ENCODE assay signal across 8 cellular contexts in the genomic region with DNA sequence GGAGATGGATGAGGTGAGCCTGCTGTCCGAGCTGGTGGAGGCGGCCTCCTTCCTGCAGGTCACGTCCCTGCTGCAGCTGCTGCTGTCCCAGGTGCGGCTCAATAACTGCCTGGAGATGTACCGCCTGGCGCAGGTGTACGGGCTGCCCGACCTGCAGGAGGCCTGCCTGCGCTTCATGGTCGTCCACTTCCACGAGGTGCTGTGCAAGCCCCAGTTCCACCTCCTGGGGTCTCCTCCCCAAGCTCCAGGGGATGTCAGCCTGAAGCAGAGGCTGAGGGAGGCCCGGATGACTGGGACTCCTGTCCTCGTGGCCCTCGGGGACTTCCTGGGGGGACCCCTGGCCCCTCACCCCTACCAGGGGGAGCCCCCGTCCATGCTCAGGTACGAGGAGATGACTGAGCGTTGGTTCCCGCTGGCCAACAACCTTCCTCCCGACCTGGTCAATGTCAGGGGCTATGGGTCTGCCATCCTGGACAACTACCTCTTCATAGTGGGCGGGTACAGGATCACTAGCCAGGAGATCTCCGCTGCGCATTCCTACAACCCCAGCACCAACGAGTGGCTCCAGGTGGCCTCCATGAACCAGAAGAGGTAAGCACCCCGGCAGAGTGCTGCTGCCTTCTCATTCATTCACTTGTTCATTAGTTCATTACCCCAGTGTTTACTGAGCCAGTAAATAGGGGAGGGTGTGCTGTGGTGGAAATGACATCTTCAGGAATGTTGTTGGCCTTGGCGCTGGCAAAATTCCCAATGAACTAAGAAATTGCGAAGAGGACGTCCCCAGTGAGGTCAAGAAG. TPM values are rescaled to one million over a fixed set of nuclear protein-coding genes. Genes with fewer than 3 reads are reported as not detected.
A peak's percentile ranks its signal among the peaks of the same experiment; 100 is the strongest.
DNase-seq lines count a peak whose midpoint lies in the region; ATAC-seq and TF ChIP-seq lines count a peak whose summit lies in the region.

No MANE protein-coding gene starts in this region.

- H3K27ac ChIP-seq in hepatocyte = peak overlapping the region; percentile 99

- no peak for TF ChIP-seq CTCF in hepatocyte (IDR thresholded peaks at IDR 0.05; ENCODE audit: poor library complexity)

- peak overlapping the region; percentile 99 for H3K4me2 ChIP-seq in hepatocyte

- H3K36me3 ChIP-seq in hepatocyte (replicated peaks; ENCODE audit: insufficient read depth, low read depth) = no peaks in the 10 kb centered on the region

- WGBS in hepatocyte (ENCODE audit: low lambda C conversion rate, missing lambda C conversion rate) = 16% methylated on average over 22 of the region's 27 CpGs

- ATAC-seq in GM18870 (IDR thresholded peaks at IDR 0.05; ENCODE audit: unreplicated experiment) (peak; percentile 28), HG03095 (IDR thresholded peaks at IDR 0.05; ENCODE audit: unreplicated experiment) (peak; percentile 39), HG03342 (IDR thresholded peaks at IDR 0.05; ENCODE audit: unreplicated experiment) (no peak)

- peak overlapping the region; percentile 82 for H3K4me3 Mint-ChIP-seq in activated naive CD8-positive, alpha-beta T cell treated with anti-CD3 and anti-CD28 coated beads for 36 hours

- peak overlapping the region; percentile 93 for H3K4me3 ChIP-seq in hepatocyte
- peak overlapping the region; percentile 76 for H3K4me3 ChIP-seq in skeletal muscle cell (ENCODE audit: low read depth, low read length)

- DNase-seq in AG20443 (ENCODE audit: low spot score) (peak; percentile 55), NCI-H69 (lab: John Stamatoyannopoulos, UW) (peak; percentile 64), hepatocyte (ENCODE audit: low spot score) (peak; percentile 13), skeletal muscle cell (ENCODE audit: low read depth) (no peak)
- peak; percentile 37 for DNase-seq in activated naive CD8-positive, alpha-beta T cell treated with anti-CD3 and anti-CD28 coated beads for 36 hours

- no peaks in the 10 kb centered on the region for H3K9me2 ChIP-seq in hepatocyte (replicated peaks; ENCODE audit: insufficient read depth)

- H3K27me3 ChIP-seq in hepatocyte = no peaks in the 10 kb centered on the region

- peaks cover 3% of the 10 kb centered on the region for H4K20me1 ChIP-seq in hepatocyte (ENCODE audit: insufficient read depth, poor library complexity, severe bottlenecking)

- peak overlapping the region; percentile 79 for H3K27ac Mint-ChIP-seq in activated naive CD8-positive, alpha-beta T cell treated with anti-CD3 and anti-CD28 coated beads for 36 hours

- peaks cover 53% of the 10 kb centered on the region for H3K79me2 ChIP-seq in hepatocyte

- peak overlapping the region; percentile 99 for H2AFZ ChIP-seq in hepatocyte

- no peaks in the 10 kb centered on the region for H3K27me3 Mint-ChIP-seq in activated naive CD8-positive, alpha-beta T cell treated with anti-CD3 and anti-CD28 coated beads for 36 hours

- peaks cover 28% of the 10 kb centered on the region for H3K36me3 Mint-ChIP-seq in activated naive CD8-positive, alpha-beta T cell treated with anti-CD3 and anti-CD28 coated beads for 36 hours

- H3K9me3 Mint-ChIP-seq in activated naive CD8-positive, alpha-beta T cell treated with anti-CD3 and anti-CD28 coated beads for 36 hours = no peaks in the 10 kb centered on the region

- peaks cover 39% of the 10 kb centered on the region for H3K4me1 Mint-ChIP-seq in activated naive CD8-positive, alpha-beta T cell treated with anti-CD3 and anti-CD28 coated beads for 36 hours

- H3K9me3 ChIP-seq in hepatocyte (ENCODE audit: low read depth) = no peaks in the 10 kb centered on the region

- peaks cover 16% of the 10 kb centered on the region for H3K4me1 ChIP-seq in hepatocyte (ENCODE audit: insufficient read depth)

RNA-seq across cellular contexts. Expression of a gene that starts 0.8 kb away (rescaled TPM):
- not detected for total RNA-seq in activated naive CD8-positive, alpha-beta T cell treated with anti-CD3 and anti-CD28 coated beads for 36 hours
- total RNA-seq in hepatocyte = 0.63 TPM in 1 of 2 replicates, not detected in the other
- polyA plus RNA-seq in hepatocyte = not detected in 2 replicates

RNA-seq across cellular contexts. Expression of a gene that starts 0.8 kb away (rescaled TPM):
- 10 to 100 TPM; 16.3 to 16.4 TPM for total RNA-seq in activated naive CD8-positive, alpha-beta T cell treated with anti-CD3 and anti-CD28 coated beads for 36 hours
- 14.4 and 18.3 TPM in 2 replicates for total RNA-seq in hepatocyte
- polyA plus RNA-seq in hepatocyte = 13.5 and 20.5 TPM in 2 replicates
